ENCODE assay signal across 8 cellular contexts in the genomic region with DNA sequence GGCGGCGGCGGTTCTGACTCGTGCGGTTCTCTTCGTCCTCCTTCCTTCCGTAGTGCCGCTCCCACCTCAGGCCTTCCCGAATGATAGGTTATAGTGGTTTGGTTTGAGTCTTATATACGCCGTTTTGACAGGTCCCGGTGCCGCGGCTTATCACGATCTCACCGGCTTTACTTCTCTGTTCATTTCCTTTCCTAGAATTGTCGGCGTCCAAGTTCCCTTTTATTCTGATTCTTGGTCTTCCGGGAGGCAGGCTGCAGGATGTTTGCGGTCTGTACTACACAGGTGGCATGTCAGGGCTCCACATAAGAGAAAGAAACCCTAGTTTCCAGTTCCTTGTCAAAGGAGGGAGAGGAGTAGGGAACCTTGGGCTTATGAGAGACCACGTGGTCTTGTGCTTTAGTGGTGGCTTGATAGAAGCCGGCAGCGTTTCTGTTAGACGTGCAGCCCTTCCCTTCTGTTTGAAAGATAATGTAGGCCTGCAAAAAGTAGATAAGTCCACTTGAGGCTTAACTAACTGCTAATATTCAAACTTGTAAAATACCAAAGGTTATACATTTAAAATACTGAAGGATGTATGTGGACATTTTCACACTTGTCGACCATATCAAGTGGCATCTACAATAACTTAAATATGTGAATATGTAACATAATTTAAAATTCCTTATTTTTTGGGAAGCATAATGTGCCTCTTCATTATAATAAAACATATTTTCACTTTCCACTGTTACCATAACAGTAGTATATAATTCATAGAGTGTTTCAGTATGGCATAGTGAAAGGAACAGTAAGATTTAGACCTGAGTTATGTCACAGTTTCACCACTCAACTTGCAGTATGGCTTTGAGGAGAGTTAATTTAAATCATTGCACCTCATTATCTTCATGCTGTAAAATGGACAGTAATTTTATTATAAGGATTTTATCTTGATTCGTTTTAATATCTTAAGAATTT. TPM values are rescaled to one million over a fixed set of nuclear protein-coding genes. Genes with fewer than 3 reads are reported as not detected.
DNase-seq lines count a peak whose midpoint lies in the region; ATAC-seq, FAIRE-seq and TF ChIP-seq lines count a peak whose summit lies in the region.

No MANE protein-coding gene starts in this region.

- H3K4me1 Mint-ChIP-seq in stimulated activated naive B cell treated with anti-CD40 and anti-IgM and Interleukin-4, amounts not matched to agents 10 μg/mL and 1 μg/mL and 100 μg/mL, for 72 hours: peaks cover 10 to 37% of the 10 kb centered on the region in 2 donors

- H3K36me3 ChIP-seq in endothelial cell of umbilical vein (ENCODE audit: control insufficient read depth in 2 of 2, extremely low read depth in 1 of 2, insufficient read depth in 2 of 2, low read length in 2 of 2): no peaks in the 10 kb centered on the region

- no peak for TF ChIP-seq CTCF in endothelial cell of umbilical vein (IDR thresholded peaks at IDR 0.05; ENCODE audit: extremely low read depth in 1 of 2, insufficient read depth in 1 of 2, low read depth in 1 of 2, low read length in 2 of 2)

- intact Hi-C loops in endothelial cell of umbilical vein (cut with micrococcal nuclease): loop anchor here (2.0 to 5.0 kb wide), 4 partner anchors 111 to 601 kb away; no protein-coding TSS in a partner anchor

- TF ChIP-seq POLR2A in endothelial cell of umbilical vein (IDR thresholded peaks at IDR 0.05; ENCODE audit: low read depth, low read length): peak; percentile 7

- POLR2A ChIA-PET in endothelial cell of umbilical vein (lab: Charles Lee): no interaction called here

- no peaks in the 10 kb centered on the region for H3K9me3 ChIP-seq in endothelial cell of umbilical vein (replicated peaks; ENCODE audit: control insufficient read depth, insufficient read depth, low read length)

- TSS peak; percentile 37 for BruUV-seq in endothelial cell of umbilical vein (replicated peaks; lab: Mats Ljungman, UMichigan)

- no peaks in the 10 kb centered on the region for H3K9me3 Mint-ChIP-seq in stimulated activated naive B cell treated with anti-CD40 and anti-IgM and Interleukin-4, amounts not matched to agents 10 μg/mL and 1 μg/mL and 100 μg/mL, for 72 hours

- CTCF ChIA-PET in endothelial cell of umbilical vein (lab: Charles Lee): interaction anchor here (1.5 kb wide), 1 partner anchor 68 kb away, joined by 5 read pairs; a partner anchor contains a TSS

- H3K79me2 ChIP-seq in endothelial cell of umbilical vein (ENCODE audit: control insufficient read depth, insufficient read depth, low read length): peaks cover 58% of the 10 kb centered on the region

- peaks cover 19% of the 10 kb centered on the region for H3K4me1 ChIP-seq in endothelial cell of umbilical vein (ENCODE audit: control insufficient read depth, extremely low read depth, insufficient read depth, low read length)

- peaks cover 13 to 23% of the 10 kb centered on the region in 2 donors for H3K36me3 Mint-ChIP-seq in stimulated activated naive B cell treated with anti-CD40 and anti-IgM and Interleukin-4, amounts not matched to agents 10 μg/mL and 1 μg/mL and 100 μg/mL, for 72 hours

- H3K9me1 ChIP-seq in endothelial cell of umbilical vein (replicated peaks; ENCODE audit: control insufficient read depth, extremely low read depth, insufficient read depth, low read length): no peaks in the 10 kb centered on the region

- peak overlapping the region; percentile 100 for H3K27ac Mint-ChIP-seq in stimulated activated naive B cell treated with anti-CD40 and anti-IgM and Interleukin-4, amounts not matched to agents 10 μg/mL and 1 μg/mL and 100 μg/mL, for 72 hours

- peak overlapping the region; percentile 71 for H3K27ac ChIP-seq in endothelial cell of umbilical vein (ENCODE audit: insufficient read depth, low read depth, low read length)

- no peaks in the 10 kb centered on the region for H3K27me3 ChIP-seq in endothelial cell of umbilical vein (ENCODE audit: control insufficient read depth in 2 of 2, insufficient read depth in 2 of 2, low read length in 2 of 2)

- dilution Hi-C loops in endothelial cell of umbilical vein (cut with MboI; ENCODE audit: extremely low pct_ligation_motif_present, low sequenced_read_pairs): no loop called here

- no peak for FAIRE-seq in endothelial cell of umbilical vein (lab: Jason Lieb, UNC)

- peak overlapping the region; percentile 88 to 98 for H3K4me3 Mint-ChIP-seq in stimulated activated naive B cell treated with anti-CD40 and anti-IgM and Interleukin-4, amounts not matched to agents 10 μg/mL and 1 μg/mL and 100 μg/mL, for 72 hours

- peak overlapping the region; percentile 65 to 97 (median 93) for H3K4me3 ChIP-seq in endothelial cell of umbilical vein (replicated peaks in 1 of 3; ENCODE audit: insufficient read depth in 1 of 3, low read depth in 1 of 3, low read length in 3 of 3)

- DNase-seq in activated gamma-delta T cell treated with Interleukin-2 at 50 U/mL for 16 hours: peak; percentile 41
- no peak for DNase-seq in activated gamma-delta T cell (lab: John Stamatoyannopoulos, UW)
- DNase-seq in NCI-H524 (lab: John Stamatoyannopoulos, UW): peak; percentile 36 to 60
- DNase-seq in activated CD8-positive, alpha-beta memory T cell treated with anti-CD3 and anti-CD28 coated beads for 24 hours: peak; percentile 78
- peak; percentile 60 for DNase-seq in endothelial cell of umbilical vein (ENCODE audit: low read depth, low spot score)
- DNase-seq in midbrain (lab: John Stamatoyannopoulos, UW): peak; percentile 64
- DNase-seq in stimulated activated naive B cell treated with anti-CD40 and anti-IgM and Interleukin-4, amounts not matched to agents 10 μg/mL and 1 μg/mL and 100 μg/mL, for 72 hours: peak; percentile 75

- ATAC-seq in HG02970 (IDR thresholded peaks at IDR 0.05; ENCODE audit: low FRiP score, unreplicated experiment): peak; percentile 34
- peak; percentile 59 to 66 for ATAC-seq in stimulated activated naive B cell treated with anti-CD40 and anti-IgM and Interleukin-4, amounts not matched to agents 10 μg/mL and 1 μg/mL and 100 μg/mL, for 72 hours (replicated peaks)

- no peaks in the 10 kb centered on the region for H3K27me3 Mint-ChIP-seq in stimulated activated naive B cell treated with anti-CD40 and anti-IgM and Interleukin-4, amounts not matched to agents 10 μg/mL and 1 μg/mL and 100 μg/mL, for 72 hours

- H3K9ac ChIP-seq in endothelial cell of umbilical vein (replicated peaks; ENCODE audit: extremely low read depth, insufficient read depth, low read length): peak overlapping the region; percentile 92

- peaks cover 9% of the 10 kb centered on the region for H4K20me1 ChIP-seq in endothelial cell of umbilical vein (replicated peaks; ENCODE audit: control insufficient read depth, extremely low read depth, insufficient read depth, low read length)

- H3K4me2 ChIP-seq in endothelial cell of umbilical vein (ENCODE audit: insufficient read depth, low read length): peak overlapping the region; percentile 87

- peak overlapping the region; percentile 80 for H2AFZ ChIP-seq in endothelial cell of umbilical vein (ENCODE audit: low read depth, low read length)

TF ChIP-seq in endothelial cell of umbilical vein, 7 proteins besides CTCF, POLR2A, EP300 and RAD21:
- TF ChIP-seq, protein P1, sequence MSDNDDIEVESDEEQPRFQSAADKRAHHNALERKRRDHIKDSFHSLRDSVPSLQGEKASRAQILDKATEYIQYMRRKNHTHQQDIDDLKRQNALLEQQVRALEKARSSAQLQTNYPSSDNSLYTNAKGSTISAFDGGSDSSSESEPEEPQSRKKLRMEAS (IDR thresholded peaks at IDR 0.05; ENCODE audit: insufficient read depth, insufficient read length): peak; percentile 92
- TF ChIP-seq GATA2 (IDR thresholded peaks at IDR 0.05; ENCODE audit: insufficient read depth, insufficient read length, low read depth, low read length) (no peak), POLR2AphosphoS5 (IDR thresholded peaks at IDR 0.05; ENCODE audit: insufficient read depth, low read depth, low read length) (no peak)

RNA-seq across cellular contexts. Expression of gene USP15, which starts 0.8 kb away (rescaled TPM):
- 61.8 and 66.2 TPM in 2 replicates for total RNA-seq in endothelial cell of umbilical vein
- polyA plus RNA-seq in endothelial cell of umbilical vein: 13.6 and 20.0 TPM in 2 replicates
- polyA plus RNA-seq in endothelial cell of umbilical vein (2011; cell fraction: cytosol; rRNA removed): 21.4 and 22.7 TPM in 2 replicates
- polyA plus RNA-seq in endothelial cell of umbilical vein (2011; cell fraction: nucleus; rRNA removed): 72.5 and 115 TPM in 2 replicates
- 49.3 and 60.3 TPM in 2 replicates for polyA plus RNA-seq in endothelial cell of umbilical vein (2012)
- polyA minus RNA-seq in endothelial cell of umbilical vein: 76.4 and 98.7 TPM in 2 replicates
- polyA minus RNA-seq in endothelial cell of umbilical vein (2011; cell fraction: cytosol; rRNA and poly(A)+ RNA removed): 16.7 TPM
- 159 and 212 TPM in 2 replicates for polyA minus RNA-seq in endothelial cell of umbilical vein (2011; cell fraction: nucleus; rRNA and poly(A)+ RNA removed)
